Comparison of ENCODE assay signal across 1 cellular context in the genomic region with DNA sequence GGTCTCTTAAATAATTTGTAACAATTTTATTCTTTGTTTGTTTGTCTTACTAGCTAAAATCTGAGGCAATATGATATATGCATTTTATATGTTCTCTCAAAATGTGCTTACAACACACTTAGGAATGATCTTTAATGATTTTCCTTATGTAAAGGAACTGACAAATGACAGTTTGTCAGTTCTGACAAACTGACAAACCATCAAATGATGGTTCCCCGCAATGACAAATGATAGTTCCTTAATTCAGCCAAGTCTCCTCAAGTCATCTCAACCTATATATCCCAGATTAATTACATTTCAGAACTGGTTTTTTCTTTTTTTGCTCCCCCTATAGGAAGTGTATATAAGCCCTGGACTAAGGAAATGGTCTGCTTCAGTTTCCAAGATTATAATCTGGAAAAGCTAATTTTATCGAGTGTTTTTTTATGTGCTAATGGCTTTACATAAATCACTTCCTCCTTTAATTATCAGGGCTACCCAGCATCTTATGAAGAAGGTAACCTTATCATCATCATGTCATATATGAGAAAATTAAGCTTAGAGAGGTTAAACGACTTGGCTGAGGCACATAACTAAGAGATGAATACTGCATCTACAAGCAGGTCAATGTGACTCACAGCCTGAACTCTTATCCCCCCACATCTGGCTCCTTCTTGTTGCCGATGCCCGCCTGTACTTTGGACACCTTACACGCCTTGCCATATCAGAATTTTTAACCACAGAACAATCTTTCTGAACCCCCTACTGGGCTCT.
TF ChIP-seq lines count a peak whose summit lies in the region.

No MANE protein-coding gene starts in this region.

TF ChIP-seq in K562, 482 proteins besides CTCF, POLR2A, EP300 and RAD21 (continued from another document and continues in another):
- TF ChIP-seq, protein P1, sequence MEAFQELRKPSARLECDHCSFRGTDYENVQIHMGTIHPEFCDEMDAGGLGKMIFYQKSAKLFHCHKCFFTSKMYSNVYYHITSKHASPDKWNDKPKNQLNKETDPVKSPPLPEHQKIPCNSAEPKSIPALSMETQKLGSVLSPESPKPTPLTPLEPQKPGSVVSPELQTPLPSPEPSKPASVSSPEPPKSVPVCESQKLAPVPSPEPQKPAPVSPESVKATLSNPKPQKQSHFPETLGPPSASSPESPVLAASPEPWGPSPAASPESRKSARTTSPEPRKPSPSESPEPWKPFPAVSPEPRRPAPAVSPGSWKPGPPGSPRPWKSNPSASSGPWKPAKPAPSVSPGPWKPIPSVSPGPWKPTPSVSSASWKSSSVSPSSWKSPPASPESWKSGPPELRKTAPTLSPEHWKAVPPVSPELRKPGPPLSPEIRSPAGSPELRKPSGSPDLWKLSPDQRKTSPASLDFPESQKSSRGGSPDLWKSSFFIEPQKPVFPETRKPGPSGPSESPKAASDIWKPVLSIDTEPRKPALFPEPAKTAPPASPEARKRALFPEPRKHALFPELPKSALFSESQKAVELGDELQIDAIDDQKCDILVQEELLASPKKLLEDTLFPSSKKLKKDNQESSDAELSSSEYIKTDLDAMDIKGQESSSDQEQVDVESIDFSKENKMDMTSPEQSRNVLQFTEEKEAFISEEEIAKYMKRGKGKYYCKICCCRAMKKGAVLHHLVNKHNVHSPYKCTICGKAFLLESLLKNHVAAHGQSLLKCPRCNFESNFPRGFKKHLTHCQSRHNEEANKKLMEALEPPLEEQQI (IDR thresholded peaks at IDR 0.05) = no peak
- TF ChIP-seq, protein P2, sequence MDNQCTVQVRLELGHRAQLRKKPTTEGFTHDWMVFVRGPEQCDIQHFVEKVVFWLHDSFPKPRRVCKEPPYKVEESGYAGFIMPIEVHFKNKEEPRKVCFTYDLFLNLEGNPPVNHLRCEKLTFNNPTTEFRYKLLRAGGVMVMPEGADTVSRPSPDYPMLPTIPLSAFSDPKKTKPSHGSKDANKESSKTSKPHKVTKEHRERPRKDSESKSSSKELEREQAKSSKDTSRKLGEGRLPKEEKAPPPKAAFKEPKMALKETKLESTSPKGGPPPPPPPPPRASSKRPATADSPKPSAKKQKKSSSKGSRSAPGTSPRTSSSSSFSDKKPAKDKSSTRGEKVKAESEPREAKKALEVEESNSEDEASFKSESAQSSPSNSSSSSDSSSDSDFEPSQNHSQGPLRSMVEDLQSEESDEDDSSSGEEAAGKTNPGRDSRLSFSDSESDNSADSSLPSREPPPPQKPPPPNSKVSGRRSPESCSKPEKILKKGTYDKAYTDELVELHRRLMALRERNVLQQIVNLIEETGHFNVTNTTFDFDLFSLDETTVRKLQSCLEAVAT (IDR thresholded peaks at IDR 0.05) = 0 out of 4 replicates have a peak, but pooled peaks of 1 of the 2 experiments have one; percentile 18
- no peak for TF ChIP-seq HMG20B (CRISPR knock-in tag; IDR thresholded peaks at IDR 0.05)
- TF ChIP-seq PCBP1 (IDR thresholded peaks at IDR 0.05; ENCODE audit: low read depth, low read length, poor library complexity, severe bottlenecking) = no peak
- no peak for TF ChIP-seq TOE1 (IDR thresholded peaks at IDR 0.05; ENCODE audit: borderline replicate concordance)
- TF ChIP-seq TOE1 (CRISPR knock-in tag; IDR thresholded peaks at IDR 0.05; ENCODE audit: borderline replicate concordance, low read depth) = no peak
- TF ChIP-seq, protein P3, sequence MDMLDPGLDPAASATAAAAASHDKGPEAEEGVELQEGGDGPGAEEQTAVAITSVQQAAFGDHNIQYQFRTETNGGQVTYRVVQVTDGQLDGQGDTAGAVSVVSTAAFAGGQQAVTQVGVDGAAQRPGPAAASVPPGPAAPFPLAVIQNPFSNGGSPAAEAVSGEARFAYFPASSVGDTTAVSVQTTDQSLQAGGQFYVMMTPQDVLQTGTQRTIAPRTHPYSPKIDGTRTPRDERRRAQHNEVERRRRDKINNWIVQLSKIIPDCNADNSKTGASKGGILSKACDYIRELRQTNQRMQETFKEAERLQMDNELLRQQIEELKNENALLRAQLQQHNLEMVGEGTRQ (CRISPR knock-in tag; IDR thresholded peaks at IDR 0.05) = no peak
- no peak for TF ChIP-seq KAT2B (IDR thresholded peaks at IDR 0.05; ENCODE audit: low read depth, low read length)
- no peak for TF ChIP-seq SMAD1 (IDR thresholded peaks at IDR 0.05; ENCODE audit: low read depth, low read length, partially characterized antibody)
- TF ChIP-seq MTA1 (IDR thresholded peaks at IDR 0.05; ENCODE audit: borderline replicate concordance) = peak; percentile 31; the same call in 1 of the 2 replicates
- TF ChIP-seq CBX2 (IDR thresholded peaks at IDR 0.05; ENCODE audit: insufficient read depth, low read length, poor library complexity, severe bottlenecking) = no peak
- TF ChIP-seq, protein P4, sequence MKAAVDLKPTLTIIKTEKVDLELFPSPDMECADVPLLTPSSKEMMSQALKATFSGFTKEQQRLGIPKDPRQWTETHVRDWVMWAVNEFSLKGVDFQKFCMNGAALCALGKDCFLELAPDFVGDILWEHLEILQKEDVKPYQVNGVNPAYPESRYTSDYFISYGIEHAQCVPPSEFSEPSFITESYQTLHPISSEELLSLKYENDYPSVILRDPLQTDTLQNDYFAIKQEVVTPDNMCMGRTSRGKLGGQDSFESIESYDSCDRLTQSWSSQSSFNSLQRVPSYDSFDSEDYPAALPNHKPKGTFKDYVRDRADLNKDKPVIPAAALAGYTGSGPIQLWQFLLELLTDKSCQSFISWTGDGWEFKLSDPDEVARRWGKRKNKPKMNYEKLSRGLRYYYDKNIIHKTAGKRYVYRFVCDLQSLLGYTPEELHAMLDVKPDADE (conservative IDR thresholded peaks at IDR 0.05; ENCODE audit: control insufficient read depth, low read depth, low read length) = no peak
- no peak for TF ChIP-seq RBM15 (IDR thresholded peaks at IDR 0.05; ENCODE audit: insufficient read depth, low read length)
- TF ChIP-seq, protein P5, sequence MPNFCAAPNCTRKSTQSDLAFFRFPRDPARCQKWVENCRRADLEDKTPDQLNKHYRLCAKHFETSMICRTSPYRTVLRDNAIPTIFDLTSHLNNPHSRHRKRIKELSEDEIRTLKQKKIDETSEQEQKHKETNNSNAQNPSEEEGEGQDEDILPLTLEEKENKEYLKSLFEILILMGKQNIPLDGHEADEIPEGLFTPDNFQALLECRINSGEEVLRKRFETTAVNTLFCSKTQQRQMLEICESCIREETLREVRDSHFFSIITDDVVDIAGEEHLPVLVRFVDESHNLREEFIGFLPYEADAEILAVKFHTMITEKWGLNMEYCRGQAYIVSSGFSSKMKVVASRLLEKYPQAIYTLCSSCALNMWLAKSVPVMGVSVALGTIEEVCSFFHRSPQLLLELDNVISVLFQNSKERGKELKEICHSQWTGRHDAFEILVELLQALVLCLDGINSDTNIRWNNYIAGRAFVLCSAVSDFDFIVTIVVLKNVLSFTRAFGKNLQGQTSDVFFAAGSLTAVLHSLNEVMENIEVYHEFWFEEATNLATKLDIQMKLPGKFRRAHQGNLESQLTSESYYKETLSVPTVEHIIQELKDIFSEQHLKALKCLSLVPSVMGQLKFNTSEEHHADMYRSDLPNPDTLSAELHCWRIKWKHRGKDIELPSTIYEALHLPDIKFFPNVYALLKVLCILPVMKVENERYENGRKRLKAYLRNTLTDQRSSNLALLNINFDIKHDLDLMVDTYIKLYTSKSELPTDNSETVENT (CRISPR knock-in tag; IDR thresholded peaks at IDR 0.05) = no peak
- peak; percentile 71 for TF ChIP-seq DPF2 (IDR thresholded peaks at IDR 0.05)
- no peak for TF ChIP-seq BCL6 (CRISPR knock-in tag; IDR thresholded peaks at IDR 0.05)
- TF ChIP-seq HDAC1 (IDR thresholded peaks at IDR 0.05) = no peak
- peak; percentile 34; the same call in 1 of the 2 replicates for TF ChIP-seq KLF16 (IDR thresholded peaks at IDR 0.05)
- no peak for TF ChIP-seq TFAM (CRISPR knock-in tag; conservative IDR thresholded peaks at IDR 0.05)
- 0 out of 2 replicates have a peak, but pooled peaks have one; percentile 20 for TF ChIP-seq EP400 (IDR thresholded peaks at IDR 0.05)
- TF ChIP-seq RBM17 (IDR thresholded peaks at IDR 0.05; ENCODE audit: borderline replicate concordance, low read depth, low read length) = no peak
- TF ChIP-seq ZNF79 (CRISPR knock-in tag; IDR thresholded peaks at IDR 0.05; ENCODE audit: low read depth) = no peak
- TF ChIP-seq POLR2G (IDR thresholded peaks at IDR 0.05; ENCODE audit: low read depth, low read length) = no peak
- TF ChIP-seq NR2C2 (CRISPR knock-in tag; IDR thresholded peaks at IDR 0.05) = no peak
- 0 out of 2 replicates have a peak, but pooled peaks have one; percentile 14 for TF ChIP-seq NR2C2 (tag; IDR thresholded peaks at IDR 0.05)
- TF ChIP-seq ZBTB1 (CRISPR knock-in tag; IDR thresholded peaks at IDR 0.05; ENCODE audit: borderline replicate concordance, low read depth) = no peak
- TF ChIP-seq OTX1 (CRISPR knock-in tag; IDR thresholded peaks at IDR 0.05) = no peak
- TF ChIP-seq ZNF695 (CRISPR knock-in tag; IDR thresholded peaks at IDR 0.05) = no peak
- TF ChIP-seq HDAC3 (IDR thresholded peaks at IDR 0.05; ENCODE audit: borderline replicate concordance, partially characterized antibody) = peak; percentile 17
- TF ChIP-seq ZNF589 (CRISPR knock-in tag; IDR thresholded peaks at IDR 0.05; ENCODE audit: low read depth) = peak; percentile 19; the same call in 1 of the 2 replicates
- TF ChIP-seq, protein P6, sequence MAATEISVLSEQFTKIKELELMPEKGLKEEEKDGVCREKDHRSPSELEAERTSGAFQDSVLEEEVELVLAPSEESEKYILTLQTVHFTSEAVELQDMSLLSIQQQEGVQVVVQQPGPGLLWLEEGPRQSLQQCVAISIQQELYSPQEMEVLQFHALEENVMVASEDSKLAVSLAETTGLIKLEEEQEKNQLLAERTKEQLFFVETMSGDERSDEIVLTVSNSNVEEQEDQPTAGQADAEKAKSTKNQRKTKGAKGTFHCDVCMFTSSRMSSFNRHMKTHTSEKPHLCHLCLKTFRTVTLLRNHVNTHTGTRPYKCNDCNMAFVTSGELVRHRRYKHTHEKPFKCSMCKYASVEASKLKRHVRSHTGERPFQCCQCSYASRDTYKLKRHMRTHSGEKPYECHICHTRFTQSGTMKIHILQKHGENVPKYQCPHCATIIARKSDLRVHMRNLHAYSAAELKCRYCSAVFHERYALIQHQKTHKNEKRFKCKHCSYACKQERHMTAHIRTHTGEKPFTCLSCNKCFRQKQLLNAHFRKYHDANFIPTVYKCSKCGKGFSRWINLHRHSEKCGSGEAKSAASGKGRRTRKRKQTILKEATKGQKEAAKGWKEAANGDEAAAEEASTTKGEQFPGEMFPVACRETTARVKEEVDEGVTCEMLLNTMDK (IDR thresholded peaks at IDR 0.05; ENCODE audit: borderline replicate concordance, insufficient read depth, low read depth, low read length, poor library complexity, severe bottlenecking) = no peak
- TF ChIP-seq, protein P7, sequence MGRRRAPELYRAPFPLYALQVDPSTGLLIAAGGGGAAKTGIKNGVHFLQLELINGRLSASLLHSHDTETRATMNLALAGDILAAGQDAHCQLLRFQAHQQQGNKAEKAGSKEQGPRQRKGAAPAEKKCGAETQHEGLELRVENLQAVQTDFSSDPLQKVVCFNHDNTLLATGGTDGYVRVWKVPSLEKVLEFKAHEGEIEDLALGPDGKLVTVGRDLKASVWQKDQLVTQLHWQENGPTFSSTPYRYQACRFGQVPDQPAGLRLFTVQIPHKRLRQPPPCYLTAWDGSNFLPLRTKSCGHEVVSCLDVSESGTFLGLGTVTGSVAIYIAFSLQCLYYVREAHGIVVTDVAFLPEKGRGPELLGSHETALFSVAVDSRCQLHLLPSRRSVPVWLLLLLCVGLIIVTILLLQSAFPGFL (CRISPR knock-in tag; IDR thresholded peaks at IDR 0.05) = no peak
- TF ChIP-seq ZNF408 (CRISPR knock-in tag; IDR thresholded peaks at IDR 0.05; ENCODE audit: low read depth) = no peak
- TF ChIP-seq NFIC (IDR thresholded peaks at IDR 0.05) = peak; percentile 19; the same call in 1 of the 2 replicates
- no peak for TF ChIP-seq ESRRB (CRISPR knock-in tag; IDR thresholded peaks at IDR 0.05; ENCODE audit: borderline replicate concordance)
- TF ChIP-seq GATAD2A (IDR thresholded peaks at IDR 0.05) = no peak
- no peak for TF ChIP-seq SP1 (CRISPR knock-in tag; IDR thresholded peaks at IDR 0.05)
- 0 out of 2 replicates have a peak, but pooled peaks have one; percentile 34 for TF ChIP-seq FOXM1 (IDR thresholded peaks at IDR 0.05; ENCODE audit: low read depth)
- no peak for TF ChIP-seq FOXM1 (CRISPR knock-in tag; IDR thresholded peaks at IDR 0.05; ENCODE audit: low read depth)
- TF ChIP-seq GATAD2B (IDR thresholded peaks at IDR 0.05; ENCODE audit: borderline replicate concordance) = no peak
- 0 out of 2 replicates have a peak, but pooled peaks have one; percentile 26 for TF ChIP-seq STAT5A (IDR thresholded peaks at IDR 0.05; ENCODE audit: borderline replicate concordance, low read length)
- TF ChIP-seq, protein P8, sequence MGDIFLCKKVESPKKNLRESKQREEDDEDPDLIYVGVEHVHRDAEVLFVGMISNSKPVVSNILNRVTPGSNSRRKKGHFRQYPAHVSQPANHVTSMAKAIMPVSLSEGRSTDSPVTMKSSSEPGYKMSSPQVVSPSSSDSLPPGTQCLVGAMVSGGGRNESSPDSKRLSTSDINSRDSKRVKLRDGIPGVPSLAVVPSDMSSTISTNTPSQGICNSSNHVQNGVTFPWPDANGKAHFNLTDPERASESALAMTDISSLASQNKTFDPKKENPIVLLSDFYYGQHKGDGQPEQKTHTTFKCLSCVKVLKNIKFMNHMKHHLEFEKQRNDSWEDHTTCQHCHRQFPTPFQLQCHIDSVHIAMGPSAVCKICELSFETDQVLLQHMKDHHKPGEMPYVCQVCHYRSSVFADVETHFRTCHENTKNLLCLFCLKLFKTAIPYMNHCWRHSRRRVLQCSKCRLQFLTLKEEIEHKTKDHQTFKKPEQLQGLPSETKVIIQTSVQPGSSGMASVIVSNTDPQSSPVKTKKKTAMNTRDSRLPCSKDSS (IDR thresholded peaks at IDR 0.05; ENCODE audit: low read depth, partially characterized antibody) = no peak
- TF ChIP-seq NCOA4 (IDR thresholded peaks at IDR 0.05; ENCODE audit: partially characterized antibody) = no peak
- TF ChIP-seq, protein P9, sequence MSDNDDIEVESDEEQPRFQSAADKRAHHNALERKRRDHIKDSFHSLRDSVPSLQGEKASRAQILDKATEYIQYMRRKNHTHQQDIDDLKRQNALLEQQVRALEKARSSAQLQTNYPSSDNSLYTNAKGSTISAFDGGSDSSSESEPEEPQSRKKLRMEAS (CRISPR knock-in tag; IDR thresholded peaks at IDR 0.05) = no peak
- no peak for TF ChIP-seq MAZ (CRISPR knock-in tag; conservative IDR thresholded peaks at IDR 0.05 in 1 of 2, IDR thresholded peaks at IDR 0.05 in 1 of 2)
- TF ChIP-seq SIRT6 (IDR thresholded peaks at IDR 0.05; ENCODE audit: low read depth, low read length) = no peak
- TF ChIP-seq, protein P10, sequence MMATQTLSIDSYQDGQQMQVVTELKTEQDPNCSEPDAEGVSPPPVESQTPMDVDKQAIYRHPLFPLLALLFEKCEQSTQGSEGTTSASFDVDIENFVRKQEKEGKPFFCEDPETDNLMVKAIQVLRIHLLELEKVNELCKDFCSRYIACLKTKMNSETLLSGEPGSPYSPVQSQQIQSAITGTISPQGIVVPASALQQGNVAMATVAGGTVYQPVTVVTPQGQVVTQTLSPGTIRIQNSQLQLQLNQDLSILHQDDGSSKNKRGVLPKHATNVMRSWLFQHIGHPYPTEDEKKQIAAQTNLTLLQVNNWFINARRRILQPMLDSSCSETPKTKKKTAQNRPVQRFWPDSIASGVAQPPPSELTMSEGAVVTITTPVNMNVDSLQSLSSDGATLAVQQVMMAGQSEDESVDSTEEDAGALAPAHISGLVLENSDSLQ (IDR thresholded peaks at IDR 0.05) = peak; percentile 31; the same call in 1 of the 2 replicates
- TF ChIP-seq ZNF184 (CRISPR knock-in tag; IDR thresholded peaks at IDR 0.05) = no peak
- no peak for TF ChIP-seq ZBTB7A (IDR thresholded peaks at IDR 0.05; ENCODE audit: borderline replicate concordance, control insufficient read depth, low read depth, low read length)
